20 cellular contexts compared by ENCODE assay signal in the genomic region with DNA sequence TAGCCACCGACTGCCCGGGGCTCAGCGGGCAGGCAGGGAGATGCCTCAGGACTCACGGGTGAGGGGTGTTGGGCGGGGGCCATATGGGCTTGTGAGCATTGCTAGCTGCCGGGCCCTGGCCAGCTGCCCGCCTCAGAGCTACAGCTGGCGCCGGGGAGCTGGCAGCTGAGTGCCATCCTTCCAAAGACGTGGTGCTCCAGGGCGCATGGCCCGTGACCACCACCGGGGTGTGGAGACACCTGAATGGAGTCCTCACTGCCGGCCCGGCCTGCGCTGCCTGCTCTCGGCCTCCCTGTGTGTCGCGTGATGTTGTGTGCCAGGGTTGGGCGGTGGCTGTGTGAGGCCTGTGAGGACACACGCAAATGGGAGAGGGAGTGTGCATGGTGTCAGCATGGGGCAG. TPM values are rescaled to one million over a fixed set of nuclear protein-coding genes. Genes with fewer than 3 reads are reported as not detected.
A peak's percentile ranks its signal among the peaks of the same experiment; 100 is the strongest.
DNase-seq lines count a peak whose midpoint lies in the region; ATAC-seq, FAIRE-seq and TF ChIP-seq lines count a peak whose summit lies in the region.
"Had no signal": no experiment of that assay in that cellular context is flagged by ENCODE, and none has a peak within 500 bp of the region (broad histone marks: within the 10 kb centered on the region; RNA-seq: fewer than 3 reads in every experiment).

No MANE protein-coding gene starts in this region.

- H3K4me1 ChIP-seq in left ventricle myocardium inferior: peaks cover 21% of the 10 kb centered on the region
- no peaks in the 10 kb centered on the region for H3K4me1 ChIP-seq in left lung
- peaks cover 0 to 20% (median 13%) of the 10 kb centered on the region in 4 donors for H3K4me1 ChIP-seq in tibial artery

- H3K4me3 ChIP-seq in left ventricle myocardium inferior: no peak overlapping the region
- H3K4me3 ChIP-seq in left lung: no peak overlapping the region
- H3K4me3 ChIP-seq in tibial artery: no peak overlapping the region
- H3K4me3 ChIP-seq: coronary artery, skin epidermis had no signal

- H3K36me3 ChIP-seq in left ventricle myocardium inferior (no peaks in the 10 kb centered on the region), left lung (no peaks in the 10 kb centered on the region), tibial artery (no peaks in the 10 kb centered on the region)

- H3K27ac ChIP-seq in left ventricle myocardium inferior (replicated peaks) (no peak overlapping the region), left lung (no peak overlapping the region), tibial artery (no peak overlapping the region)
- H3K27ac ChIP-seq: coronary artery, epithelial cell of prostate, skin epidermis had no signal

- DNase-seq in COLO668 (lab: John Stamatoyannopoulos, UW; ENCODE audit: unreplicated experiment): peak; percentile 56
- peak; percentile 86 for DNase-seq in NCI-H1092 (lab: John Stamatoyannopoulos, UW)
- DNase-seq in NCI-H69 (lab: John Stamatoyannopoulos, UW): peak; percentile 54
- DNase-seq in left ventricle myocardium inferior: peak; percentile 26
- DNase-seq in left lung: no peak
- DNase-seq in RCC 7860 (ENCODE audit: low spot score): no peak
- DNase-seq in tibial artery: no peak
- DNase-seq: ACHN; activated naive CD4-positive, alpha-beta T cell treated with anti-CD3 and anti-CD28 coated beads for 36 hours; CD4-positive, CD25-positive, alpha-beta regulatory T cell; HCEC 1CT; NCI-H82; RPMI8226; T-helper 17 cell had no signal

- no peak for FAIRE-seq in RCC 7860 (lab: Jason Lieb, UNC)
- FAIRE-seq: GM12892 had no signal

- H3K27me3 ChIP-seq in left ventricle myocardium inferior (ENCODE audit: low read depth) (peaks cover 42% of the 10 kb centered on the region), left lung (peaks cover 0 to 65% of the 10 kb centered on the region in 2 donors), tibial artery (peaks cover 0 to 43% of the 10 kb centered on the region in 2 donors)

- no peak for ATAC-seq in left lung
- no peak for ATAC-seq in activated CD4-positive, CD25-positive, alpha-beta regulatory T cell treated with anti-CD3 and anti-CD28 coated beads, Interleukin-2, amount 50 U/mL, for 24 hours
- ATAC-seq: T-helper 17 cell had no signal

- no peak for TF ChIP-seq CTCF in left ventricle myocardium inferior (IDR thresholded peaks at IDR 0.05; ENCODE audit: borderline replicate concordance)
- TF ChIP-seq CTCF in left lung (IDR thresholded peaks at IDR 0.05): no peak
- no peak for TF ChIP-seq CTCF in tibial artery (IDR thresholded peaks at IDR 0.05)

- H3K9me3 ChIP-seq in left ventricle myocardium inferior (replicated peaks) (no peaks in the 10 kb centered on the region), left lung (no peaks in the 10 kb centered on the region), tibial artery (no peaks in the 10 kb centered on the region)

- intact Hi-C loops in left ventricle myocardium inferior (cut with micrococcal nuclease) (no loop called here), left lung (cut with DNase I) (no loop called here), tibial artery (cut with DNase I; ENCODE audit: low total_unique reads) (no loop called here)

RNA-seq across cellular contexts. Expression of gene RBBP8NL, which starts 10.6 kb away (rescaled TPM):
- total RNA-seq in left ventricle myocardium inferior (not detected), left lung (1 to 10 TPM in 1 of 2 donors, under 1 TPM in 1; 0.97 to 1.1 TPM)
- total RNA-seq: activated naive CD4-positive, alpha-beta T cell treated with anti-CD3 and anti-CD28 coated beads for 36 hours; CD4-positive, CD25-positive, alpha-beta regulatory T cell; G401; T-helper 17 cell had no signal

RNA-seq across cellular contexts. Expression of gene CABLES2, which starts 30.9 kb away (rescaled TPM):
- total RNA-seq in left ventricle myocardium inferior: 12.0 TPM
- 1 to 10 TPM; 4.1 to 6.3 TPM for total RNA-seq in left lung

RNA-seq across cellular contexts. Expression of gene GATA5, which starts 37.8 kb away (rescaled TPM):
- total RNA-seq in left ventricle myocardium inferior (0.69 TPM), left lung (1 to 10 TPM in 1 of 2 donors, under 1 TPM in 1; 0.84 to 2.5 TPM)
- total RNA-seq: activated naive CD4-positive, alpha-beta T cell treated with anti-CD3 and anti-CD28 coated beads for 36 hours; CD4-positive, CD25-positive, alpha-beta regulatory T cell; T-helper 17 cell had no signal

RNA-seq across cellular contexts. Expression of gene RPS21, which starts 51.1 kb away (rescaled TPM):
- total RNA-seq in left ventricle myocardium inferior (661 TPM), left lung (1,000 to 10,000 TPM; 1,004 to 1,135 TPM)

Comparison
In these comparisons a context has a peak if more than half of its experiments do, and no peak if none do; other contexts are left out.
1. DNase-seq: peak in COLO668 (single experiment), NCI-H1092 (single experiment), NCI-H69 (single experiment) and left ventricle myocardium inferior (single experiment); none in left lung (0 of 2), RCC 7860 (single experiment) and tibial artery (0 of 2).